ENCODE assay signal across 8 cellular contexts in genomic region chr5:126656397-126657007, GRCh38. TPM values are rescaled to one million over a fixed set of nuclear protein-coding genes. Genes with fewer than 3 reads are reported as not detected.
DNase-seq lines count a peak whose midpoint lies in the region; ATAC-seq and TF ChIP-seq lines count a peak whose summit lies in the region.

No MANE protein-coding gene starts in this region.

- peak; percentile 83 to 87 (median 86) for TF ChIP-seq CTCF in HCT116 (IDR thresholded peaks at IDR 0.05 in 2 of 3, conservative IDR thresholded peaks at IDR 0.05 in 1 of 3; ENCODE audit: borderline replicate concordance in 1 of 3, insufficient read depth in 1 of 3, low read depth in 2 of 3, low read length in 2 of 3)
- peak; percentile 88 for TF ChIP-seq CTCF in epithelial cell of esophagus (IDR thresholded peaks at IDR 0.05; ENCODE audit: insufficient read depth, low read depth, low read length, missing control alignments)
- TF ChIP-seq CTCF in neutrophil (IDR thresholded peaks at IDR 0.05), result peak; percentile 57

- no peak overlapping the region for H3K9ac ChIP-seq in HCT116 (ENCODE audit: low read length)

- no peaks in the 10 kb centered on the region for H3K4me1 ChIP-seq in HCT116 (ENCODE audit: control insufficient read depth in 1 of 2, insufficient read depth in 2 of 2, low read length in 2 of 2)
- no peaks in the 10 kb centered on the region for H3K4me1 ChIP-seq in neutrophil (ENCODE audit: control insufficient read depth in 1 of 2, insufficient read depth in 1 of 2, low read depth in 1 of 2, low read length in 1 of 2)

- H3K36me3 ChIP-seq in HCT116 (ENCODE audit: control insufficient read depth in 1 of 2, insufficient read depth in 2 of 2, low read length in 2 of 2), result no peaks in the 10 kb centered on the region
- H3K36me3 ChIP-seq in neutrophil, result no peaks in the 10 kb centered on the region

- BruUV-seq in HCT116 (replicated peaks; lab: Mats Ljungman, UMichigan), result no TSS peak

- POLR2A ChIA-PET in HCT116 (lab: Charles Lee), result interaction anchor here (0.6 to 0.9 kb wide), 2 partner anchors 122 to 835 kb away, joined by 3 read pairs; no protein-coding TSS in a partner anchor

- no peak for ATAC-seq in HCT116
- ATAC-seq in GM18858 (IDR thresholded peaks at IDR 0.05; ENCODE audit: unreplicated experiment), result no peak

- RAD21 ChIA-PET in HCT116 (lab: Charles Lee; ENCODE audit: low non-redundant PET in 1 of 2, low total read pairs in 2 of 2, uncharacterized antibody in 2 of 2, unreplicated experiment in 2 of 2), result no interaction called here

- H4K20me1 ChIP-seq in HCT116 (ENCODE audit: insufficient read depth), result no peaks in the 10 kb centered on the region

- no peaks in the 10 kb centered on the region for H3K79me2 ChIP-seq in HCT116 (ENCODE audit: insufficient read depth, low read length)

- peak; percentile 16 for DNase-seq in NCI-H1436 (lab: John Stamatoyannopoulos, UW)
- no peak for DNase-seq in NCI-H1436 treated with DMSO at 0.1 percent for 48 hours (lab: John Stamatoyannopoulos, UW)
- DNase-seq in HCT116 (ENCODE audit: low read depth, low spot score), result peak; percentile 31
- DNase-seq in RPMI8226, result peak; percentile 38
- peak; percentile 55 for DNase-seq in epithelial cell of esophagus (ENCODE audit: low read depth)
- no peak for DNase-seq in ureter (ENCODE audit: low spot score)

- H3K9me3 ChIP-seq in HCT116 (ENCODE audit: control insufficient read depth in 1 of 2, insufficient read depth in 1 of 2, low read depth in 1 of 2, low read length in 2 of 2) (no peaks in the 10 kb centered on the region), neutrophil (no peaks in the 10 kb centered on the region)

- no peaks in the 10 kb centered on the region for H3K27me3 ChIP-seq in HCT116 (ENCODE audit: insufficient read depth, low read length)
- no peaks in the 10 kb centered on the region for H3K27me3 ChIP-seq in neutrophil

- H3K4me2 ChIP-seq in HCT116 (ENCODE audit: low read length), result no peak overlapping the region

- CTCF ChIA-PET in HCT116 (lab: Charles Lee), result interaction anchor here (1.2 kb wide), 1 partner anchor 121 kb away, joined by 3 read pairs; no protein-coding TSS in a partner anchor

- H3K4me3 ChIP-seq in HCT116 (replicated peaks in 1 of 2; ENCODE audit: low read depth in 1 of 2, low read length in 2 of 2) (no peak overlapping the region), epithelial cell of esophagus (ENCODE audit: low read length) (no peak overlapping the region), neutrophil (ENCODE audit: low read depth in 1 of 2, low read length in 1 of 2) (no peak overlapping the region)

- no peak for TF ChIP-seq POLR2A in HCT116 (IDR thresholded peaks at IDR 0.05; ENCODE audit: borderline replicate concordance, extremely low read depth, insufficient read depth, insufficient read length)

- H3K27ac ChIP-seq in HCT116 (ENCODE audit: low read depth, low read length) (no peak overlapping the region), neutrophil (no peak overlapping the region)

- no peaks in the 10 kb centered on the region for H3K9me2 ChIP-seq in HCT116 (ENCODE audit: insufficient read depth)

- intact Hi-C loops in HCT116 (cut with micrococcal nuclease), result loop anchor here (1.0 to 10.0 kb wide), 7 partner anchors 124 to 836 kb away; no protein-coding TSS in a partner anchor

- TF ChIP-seq RAD21 in HCT116 (IDR thresholded peaks at IDR 0.05; ENCODE audit: low read depth), result peak; percentile 92

- peak overlapping the region; percentile 87 for H2AFZ ChIP-seq in HCT116 (ENCODE audit: low read depth, low read length, poor library complexity, severe bottlenecking)

TF ChIP-seq in HCT116, 20 proteins besides CTCF, POLR2A, EP300 and RAD21:
- no peak for TF ChIP-seq EZH2 (IDR thresholded peaks at IDR 0.05)
- TF ChIP-seq FOSL1 (IDR thresholded peaks at IDR 0.05; ENCODE audit: low read depth), result 0 out of 2 replicates have a peak, but pooled peaks have one; percentile 14

RNA-seq across cellular contexts. Expression of gene PHAX, which starts 55.8 kb away (rescaled TPM):
- 24.5 TPM for total RNA-seq in HCT116 (2021; ENCODE audit: unreplicated experiment)
- polyA plus RNA-seq in HCT116 (2012), result 10.9 and 17.9 TPM in 2 replicates
- 31.1 TPM for total RNA-seq in ureter

Comparison
In these comparisons a context has a peak if more than half of its experiments do, and no peak if none do; other contexts are left out.
1. DNase-seq: peak in NCI-H1436 (single experiment), HCT116 (single experiment), RPMI8226 (single experiment) and epithelial cell of esophagus (single experiment); none in NCI-H1436 treated with DMSO at 0.1 percent for 48 hours (single experiment) and ureter (single experiment).
2. Peak in every context shown above with its lines, with median percentiles within 50 percentile points of each other: CTCF ChIP-seq.